In genomic region chr10:97022616-97023015, GRCh38 we compare ENCODE assay signal across 19 cellular contexts.
"Had no signal": no experiment of that assay in that cellular context is flagged by ENCODE, and none has a peak within 500 bp of the region (broad histone marks: within the 10 kb centered on the region; RNA-seq: fewer than 3 reads in every experiment).

No MANE protein-coding gene starts in this region.

- H3K27ac Mint-ChIP-seq: naive thymus-derived CD8-positive, alpha-beta T cell; neural progenitor cell had no signal

- ATAC-seq: esophagus mucosa; gastroesophageal sphincter; left lobe of liver; mucosa of descending colon; naive thymus-derived CD8-positive, alpha-beta T cell; sciatic nerve had no signal

- H3K9me3 ChIP-seq: gastroesophageal sphincter, mucosa of descending colon, prostate gland, stomach had no signal

- DNase-seq: effector CD8-positive, alpha-beta T cell; glutamatergic neuron; islet precursor cell; mammary epithelial cell; mucosa of descending colon; naive thymus-derived CD8-positive, alpha-beta T cell; stimulated activated CD4-positive, alpha-beta T cell treated with anti-CD3 and anti-CD28 coated beads, Interleukin-12 subunit alpha, Interleukin-12 subunit beta, amount 100 ng/mL, for 4 hours; stimulated activated naive CD4-positive, alpha-beta T cell; stomach; trophoblast cell had no signal

- H3K4me2 ChIP-seq: neural progenitor cell had no signal

- H3K9ac ChIP-seq: neural progenitor cell, parathyroid adenoma had no signal

- H3K4me3 Mint-ChIP-seq: naive thymus-derived CD8-positive, alpha-beta T cell; neural progenitor cell had no signal

- H3K4me1 ChIP-seq: parathyroid adenoma, prostate gland had no signal

- H3K27me3 Mint-ChIP-seq: naive thymus-derived CD8-positive, alpha-beta T cell had no signal

- H2AFZ ChIP-seq: neural progenitor cell, parathyroid adenoma had no signal

- H3K36me3 Mint-ChIP-seq: naive thymus-derived CD8-positive, alpha-beta T cell; neural progenitor cell had no signal

- H3K27ac ChIP-seq: neural progenitor cell, parathyroid adenoma, prostate gland, skin epidermis had no signal

- H3K9me3 Mint-ChIP-seq: naive thymus-derived CD8-positive, alpha-beta T cell; neural progenitor cell had no signal

- H3K27me3 ChIP-seq: gastroesophageal sphincter, neural progenitor cell, stomach had no signal

- H3K4me1 Mint-ChIP-seq: naive thymus-derived CD8-positive, alpha-beta T cell had no signal

- H3K36me3 ChIP-seq: gastroesophageal sphincter, neural progenitor cell, prostate gland, stomach had no signal

- H3K4me3 ChIP-seq: coronary artery, gastroesophageal sphincter, mucosa of descending colon, neural progenitor cell, prostate gland, skin epidermis, stomach had no signal
